33 cellular contexts compared by ENCODE assay signal in genomic region chr12:125357561-125357960, GRCh38.
A peak's percentile ranks its signal among the peaks of the same experiment; 100 is the strongest.
DNase-seq lines count a peak whose midpoint lies in the region; ATAC-seq and TF ChIP-seq lines count a peak whose summit lies in the region.
"Had no signal": no experiment of that assay in that cellular context is flagged by ENCODE, and none has a peak within 500 bp of the region (broad histone marks: within the 10 kb centered on the region; RNA-seq: fewer than 3 reads in every experiment).

No MANE protein-coding gene starts in this region.

- H3K23ac ChIP-seq in H9 (ENCODE audit: insufficient read length, low read depth, low read length): no peak overlapping the region

- H3K27me3 ChIP-seq in right atrium auricular region: no peaks in the 10 kb centered on the region
- H3K27me3 ChIP-seq in heart left ventricle: no peaks in the 10 kb centered on the region
- no peaks in the 10 kb centered on the region for H3K27me3 ChIP-seq in endodermal cell (ENCODE audit: control insufficient read depth, insufficient read depth, low read length, poor library complexity, severe bottlenecking)
- no peaks in the 10 kb centered on the region for H3K27me3 ChIP-seq in H9 (ENCODE audit: insufficient read depth, low read length)
- H3K27me3 ChIP-seq: BE2C; BLaER1; BLaER1 treated with 17β-estradiol and CSF1 and Interleukin-3, amounts not matched to agents 10 nM and 100 nM had no signal

- no peak overlapping the region for H3K14ac ChIP-seq in H9 (ENCODE audit: insufficient read depth, low read length)

- 92 to 96% (median 94%) methylated on average over 3 of the region's 3 CpGs for WGBS in heart left ventricle, 4 donors
- 96 to 100% methylated on average over 1 to 3 of the region's 3 CpGs for WGBS in endodermal cell (ENCODE audit: insufficient coverage in 1 of 2, insufficient read length in 1 of 2), 2 experiments
- no CpG with 5 or more reads among the region's 3 CpGs for WGBS in H9 (ENCODE audit: extremely low coverage, insufficient read length, low lambda C conversion rate)

- no peak overlapping the region for H2BK20ac ChIP-seq in H9 (ENCODE audit: low read depth, low read length, poor library complexity, severe bottlenecking)

- H3K9ac ChIP-seq in endodermal cell (ENCODE audit: extremely low read depth, low read length, poor library complexity, severe bottlenecking) (no peak overlapping the region), H9 (ENCODE audit: extremely low read depth, insufficient read length, low read length) (no peak overlapping the region)
- H3K9ac ChIP-seq: BLaER1; BLaER1 treated with 17β-estradiol and CSF1 and Interleukin-3, amounts not matched to agents 10 nM and 100 nM had no signal

- no peak for ATAC-seq in heart left ventricle
- ATAC-seq: A549; CD8-positive, alpha-beta T cell had no signal

- H4K8ac ChIP-seq in H9 (replicated peaks; ENCODE audit: insufficient read length, low read depth, low read length): no peak overlapping the region

- H3K36me3 Mint-ChIP-seq in endodermal cell (ENCODE audit: low read depth) (peaks cover 3% of the 10 kb centered on the region), H9 (ENCODE audit: insufficient read depth in 1 of 3, low read depth in 3 of 3) (peaks cover 0 to 17% (median 3%) of the 10 kb centered on the region in 3 experiments; a peak in 2 of 7 replicates)
- H3K36me3 Mint-ChIP-seq: CD14-positive monocyte; CD4-positive, alpha-beta memory T cell; CD4-positive, CD25-positive, alpha-beta regulatory T cell; CD8-positive, alpha-beta memory T cell; CD8-positive, alpha-beta T cell had no signal

- H3K79me1 ChIP-seq in H9 (ENCODE audit: insufficient read depth, low read depth, low read length, poor library complexity, severe bottlenecking): no peaks in the 10 kb centered on the region

- peak; percentile 44 for DNase-seq in right atrium auricular region (ENCODE audit: low spot score)
- no peak for DNase-seq in heart left ventricle
- peak; percentile 3 for DNase-seq in ecto neural progenitor cell (ENCODE audit: low spot score)
- DNase-seq in endodermal cell: peak; percentile 30
- DNase-seq in H9: no peak
- DNase-seq in stimulated activated CD8-positive, alpha-beta memory T cell treated with anti-CD3 and anti-CD28 coated beads, Interleukin-4, amount 100 ng/mL, for 48 hours: no peak
- DNase-seq: 8988T; ACHN; AML-193; BE2C; C1 segment of cervical spinal cord; Caco-2; Calu3; CD4-positive, alpha-beta memory T cell; CD4-positive, alpha-beta T cell; CD4-positive, CD25-positive, alpha-beta regulatory T cell; CD8-positive, alpha-beta memory T cell; CD8-positive, alpha-beta T cell; COR-L47; DMS 273 treated with DMSO at 0.1 percent for 48 hours; DMS153; DMS53; DMS79; DMS79 treated with DMSO at 0.1 percent for 48 hours; DND-41; EL had no signal

- no peak overlapping the region for H3K4me2 ChIP-seq in H9 (ENCODE audit: insufficient read depth, insufficient read length, low read length)
- H3K4me2 ChIP-seq: A549; BLaER1; BLaER1 treated with 17β-estradiol and CSF1 and Interleukin-3, amounts not matched to agents 10 nM and 100 nM had no signal

- H3T11ph ChIP-seq in H9 (ENCODE audit: low read length): no peak overlapping the region

- H3K4me3 ChIP-seq in right atrium auricular region (no peak overlapping the region), heart left ventricle (no peak overlapping the region), endodermal cell (ENCODE audit: low read length) (no peak overlapping the region)
- H3K4me3 ChIP-seq: A549; BLaER1; BLaER1 treated with 17β-estradiol and CSF1 and Interleukin-3, amounts not matched to agents 10 nM and 100 nM had no signal

- no peak overlapping the region for H4K5ac ChIP-seq in H9 (ENCODE audit: insufficient read length, low read depth, low read length)

- no peaks in the 10 kb centered on the region for H4K20me1 ChIP-seq in H9 (ENCODE audit: control insufficient read depth, insufficient read depth, insufficient read length)
- H4K20me1 ChIP-seq: BLaER1; BLaER1 treated with 17β-estradiol and CSF1 and Interleukin-3, amounts not matched to agents 10 nM and 100 nM had no signal

- no peaks in the 10 kb centered on the region for H3K23me2 ChIP-seq in H9 (ENCODE audit: insufficient read length, low read depth, low read length, poor library complexity, severe bottlenecking)

- no peak overlapping the region for H3K18ac ChIP-seq in H9 (ENCODE audit: insufficient read length, low read depth, low read length)

- no peak overlapping the region for H3K4me3 Mint-ChIP-seq in endodermal cell
- no peak overlapping the region for H3K4me3 Mint-ChIP-seq in H9
- H3K4me3 Mint-ChIP-seq: B cell; CD14-positive monocyte; CD4-positive, alpha-beta memory T cell; CD4-positive, alpha-beta T cell; CD4-positive, CD25-positive, alpha-beta regulatory T cell; CD8-positive, alpha-beta memory T cell; CD8-positive, alpha-beta T cell had no signal

- no peaks in the 10 kb centered on the region for H3K79me2 ChIP-seq in H9 (ENCODE audit: insufficient read depth, low read length)

- intact Hi-C loops in heart left ventricle (cut with DNase I): no loop called here

- no peaks in the 10 kb centered on the region for H3K27me3 Mint-ChIP-seq in endodermal cell (ENCODE audit: insufficient read depth)
- H3K27me3 Mint-ChIP-seq in H9 (ENCODE audit: low read depth): no peaks in the 10 kb centered on the region; the same call in none of the 2 replicates
- H3K27me3 Mint-ChIP-seq: CD4-positive, CD25-positive, alpha-beta regulatory T cell had no signal

- no peak overlapping the region for H3K4ac ChIP-seq in H9 (ENCODE audit: low read depth, low read length)

- no peak overlapping the region for H3K56ac ChIP-seq in H9 (ENCODE audit: insufficient read length, low read depth, low read length)

- H2BK12ac ChIP-seq in H9 (ENCODE audit: insufficient read length, low read depth, low read length): no peak overlapping the region

- no peak overlapping the region for H3K27ac Mint-ChIP-seq in endodermal cell
- no peak overlapping the region for H3K27ac Mint-ChIP-seq in H9
- H3K27ac Mint-ChIP-seq: B cell; CD14-positive monocyte; CD4-positive, alpha-beta memory T cell; CD4-positive, alpha-beta T cell; CD4-positive, CD25-positive, alpha-beta regulatory T cell; CD8-positive, alpha-beta memory T cell; CD8-positive, alpha-beta T cell had no signal

- TF ChIP-seq POLR2A in heart left ventricle (IDR thresholded peaks at IDR 0.05): no peak

- H3K9me3 Mint-ChIP-seq in endodermal cell (peaks cover 14% of the 10 kb centered on the region), H9 (peaks cover 2 to 4% of the 10 kb centered on the region in 2 experiments; a peak in 1 of 5 replicates)
- H3K9me3 Mint-ChIP-seq: CD8-positive, alpha-beta T cell had no signal

- H3K4me1 ChIP-seq in right atrium auricular region (no peaks in the 10 kb centered on the region), heart left ventricle (no peaks in the 10 kb centered on the region), endodermal cell (ENCODE audit: control insufficient read depth, insufficient read depth, low read length) (no peaks in the 10 kb centered on the region), H9 (ENCODE audit: insufficient read depth, low read length) (no peaks in the 10 kb centered on the region; the same call in 1 of the 2 replicates)
- H3K4me1 ChIP-seq: A549; BE2C; BLaER1; BLaER1 treated with 17β-estradiol and CSF1 and Interleukin-3, amounts not matched to agents 10 nM and 100 nM; Caco-2 had no signal

- no peak overlapping the region for H4K91ac ChIP-seq in H9 (ENCODE audit: insufficient read length, low read depth, low read length)

- no peak overlapping the region for H2BK120ac ChIP-seq in H9 (ENCODE audit: low read depth, low read length, poor library complexity, severe bottlenecking)

- H2BK5ac ChIP-seq in H9 (ENCODE audit: insufficient read length, low read length): no peak overlapping the region

- TF ChIP-seq CTCF in right atrium auricular region (IDR thresholded peaks at IDR 0.05) (no peak), heart left ventricle (IDR thresholded peaks at IDR 0.05) (no peak), endodermal cell (conservative IDR thresholded peaks at IDR 0.05) (no peak), H9 (conservative IDR thresholded peaks at IDR 0.05) (no peak)

- no peak overlapping the region for H2BK15ac ChIP-seq in H9 (ENCODE audit: low read depth, low read length)

- H3K9me3 ChIP-seq in right atrium auricular region (peaks cover 0 to 2% of the 10 kb centered on the region in 2 donors), heart left ventricle (peaks cover 0 to 5% (median 0%) of the 10 kb centered on the region in 12 donors), endodermal cell (ENCODE audit: control insufficient read depth, low read length) (peaks cover 14% of the 10 kb centered on the region), H9 (ENCODE audit: control insufficient read depth, low read depth, low read length) (no peaks in the 10 kb centered on the region)
- H3K9me3 ChIP-seq: A549, BE2C, Caco-2 had no signal

- no peaks in the 10 kb centered on the region for H3K36me3 ChIP-seq in right atrium auricular region
- no peaks in the 10 kb centered on the region for H3K36me3 ChIP-seq in heart left ventricle
- H3K36me3 ChIP-seq in endodermal cell (ENCODE audit: control insufficient read depth, insufficient read depth, low read length): no peaks in the 10 kb centered on the region
- H3K36me3 ChIP-seq: BE2C; BLaER1; BLaER1 treated with 17β-estradiol and CSF1 and Interleukin-3, amounts not matched to agents 10 nM and 100 nM had no signal

- no peak overlapping the region for H2AK5ac ChIP-seq in H9 (ENCODE audit: insufficient read length, low read length)

- H3K27ac ChIP-seq in right atrium auricular region (no peak overlapping the region), heart left ventricle (no peak overlapping the region), endodermal cell (ENCODE audit: low read depth, low read length) (no peak overlapping the region), H9 (ENCODE audit: insufficient read length, low read depth, low read length) (no peak overlapping the region)
- H3K27ac ChIP-seq: 22Rv1; A549; BLaER1; BLaER1 treated with 17β-estradiol and CSF1 and Interleukin-3, amounts not matched to agents 10 nM and 100 nM; C4-2B had no signal

- H3K4me1 Mint-ChIP-seq in endodermal cell (peaks cover 12% of the 10 kb centered on the region), H9 (peaks cover 5 to 9% of the 10 kb centered on the region in 2 experiments; a peak in 3 of 4 replicates)
- H3K4me1 Mint-ChIP-seq: B cell; CD14-positive monocyte; CD4-positive, alpha-beta memory T cell; CD4-positive, CD25-positive, alpha-beta regulatory T cell; CD8-positive, alpha-beta memory T cell had no signal

- H2AFZ ChIP-seq in H9 (ENCODE audit: low read length): no peak overlapping the region

Comparison
In these comparisons a context has a peak if more than half of its experiments do, and no peak if none do; other contexts are left out.
1. DNase-seq: peak in right atrium auricular region (single experiment), ecto neural progenitor cell (single experiment) and endodermal cell (single experiment); none in heart left ventricle (0 of 5), H9 (single experiment) and stimulated activated CD8-positive, alpha-beta memory T cell treated with anti-CD3 and anti-CD28 coated beads, Interleukin-4, amount 100 ng/mL, for 48 hours (single experiment).